1 cellular context compared by ENCODE assay signal in genomic region chr17:2396568-2397246, GRCh38.
A peak's percentile ranks its signal among the peaks of the same experiment; 100 is the strongest.
TF ChIP-seq lines count a peak whose summit lies in the region.

No MANE protein-coding gene starts in this region.

TF ChIP-seq in HepG2, 621 proteins besides CTCF, POLR2A, EP300 and RAD21 (continued from another document and continues in another):
- TF ChIP-seq ZBTB10 (CRISPR knock-in tag; IDR thresholded peaks at IDR 0.05; ENCODE audit: borderline replicate concordance) (peak; percentile 74; the same call in 1 of the 2 replicates), SMAD3 (CRISPR knock-in tag; IDR thresholded peaks at IDR 0.05) (no peak), THAP9 (CRISPR knock-in tag; IDR thresholded peaks at IDR 0.05; ENCODE audit: borderline replicate concordance) (peak; percentile 80; the same call in 1 of the 2 replicates), ZFP36L2 (CRISPR knock-in tag; IDR thresholded peaks at IDR 0.05) (no peak), ZBTB25 (CRISPR knock-in tag; IDR thresholded peaks at IDR 0.05) (peak; percentile 38; the same call in 1 of the 2 replicates), GABPB1 (CRISPR knock-in tag; IDR thresholded peaks at IDR 0.05) (peak; percentile 59; the same call in 1 of the 2 replicates), FOXP1 (IDR thresholded peaks at IDR 0.05) (no peak), FOXP1 (CRISPR knock-in tag; IDR thresholded peaks at IDR 0.05) (0 out of 2 replicates have a peak, but pooled peaks have one; percentile 17), JUNB (CRISPR knock-in tag; IDR thresholded peaks at IDR 0.05; ENCODE audit: borderline replicate concordance) (no peak), ETV5 (CRISPR knock-in tag; IDR thresholded peaks at IDR 0.05; ENCODE audit: borderline replicate concordance) (peak; percentile 41; the same call in 1 of the 2 replicates), PLSCR1 (CRISPR knock-in tag; IDR thresholded peaks at IDR 0.05; ENCODE audit: borderline replicate concordance) (no peak), ZIK1 (CRISPR knock-in tag; IDR thresholded peaks at IDR 0.05; ENCODE audit: borderline replicate concordance, low read depth) (no peak), ZNF639 (CRISPR knock-in tag; conservative IDR thresholded peaks at IDR 0.05) (0 out of 2 replicates have a peak, but pooled peaks have one; percentile 51), SAP130 (CRISPR knock-in tag; IDR thresholded peaks at IDR 0.05; ENCODE audit: low read depth) (peak; percentile 96), GRHL1 (CRISPR knock-in tag; conservative IDR thresholded peaks at IDR 0.05) (no peak), DRAP1 (CRISPR knock-in tag; IDR thresholded peaks at IDR 0.05) (peak; percentile 67; the same call in 1 of the 2 replicates), NFAT5 (CRISPR knock-in tag; IDR thresholded peaks at IDR 0.05) (no peak), TAF1 (CRISPR knock-in tag; IDR thresholded peaks at IDR 0.05) (peak; percentile 40; the same call in 1 of the 2 replicates), ZNF780A (CRISPR knock-in tag; IDR thresholded peaks at IDR 0.05) (no peak), ARNTL (CRISPR knock-in tag; IDR thresholded peaks at IDR 0.05) (peak; percentile 53; the same call in 1 of the 2 replicates), DBP (CRISPR knock-in tag; IDR thresholded peaks at IDR 0.05; ENCODE audit: not compliant biosample characterization) (no peak), PAX8 (CRISPR knock-in tag; IDR thresholded peaks at IDR 0.05; ENCODE audit: borderline replicate concordance) (no peak), DR1 (CRISPR knock-in tag; IDR thresholded peaks at IDR 0.05) (0 out of 2 replicates have a peak, but pooled peaks have one; percentile 29), UBTF (CRISPR knock-in tag; IDR thresholded peaks at IDR 0.05) (peak; percentile 67), ATF6 (CRISPR knock-in tag; conservative IDR thresholded peaks at IDR 0.05) (no peak), ZBTB43 (CRISPR knock-in tag; conservative IDR thresholded peaks at IDR 0.05) (0 out of 2 replicates have a peak, but pooled peaks have one; percentile 27), KAT8 (CRISPR knock-in tag; IDR thresholded peaks at IDR 0.05) (peak; percentile 24; the same call in 1 of the 2 replicates), XRCC5 (optimal IDR thresholded peaks at IDR 0.05; ENCODE audit: low read length) (peak; percentile 41)
